ENCODE assay signal across 8 cellular contexts in genomic region chr11:67117667-67118058, GRCh38. TPM values are rescaled to one million over a fixed set of nuclear protein-coding genes. Genes with fewer than 3 reads are reported as not detected.
DNase-seq lines count a peak whose midpoint lies in the region; ATAC-seq and TF ChIP-seq lines count a peak whose summit lies in the region.

No MANE protein-coding gene starts in this region.

- H3K27ac Mint-ChIP-seq in activated CD4-positive, alpha-beta T cell treated with anti-CD3 and anti-CD28 coated beads, Interleukin-2, amount 10 ng/mL, durations not matched to agents 24 days and 14 days, result peak overlapping the region; percentile 72

- H3K36me3 Mint-ChIP-seq in activated CD4-positive, alpha-beta T cell treated with anti-CD3 and anti-CD28 coated beads, Interleukin-2, amount 10 ng/mL, durations not matched to agents 24 days and 14 days (ENCODE audit: low read depth), result peaks cover 20% of the 10 kb centered on the region

- H3K4me3 Mint-ChIP-seq in activated CD4-positive, alpha-beta T cell treated with anti-CD3 and anti-CD28 coated beads, Interleukin-2, amount 10 ng/mL, durations not matched to agents 24 days and 14 days, result peak overlapping the region; percentile 53

- H3K9me3 Mint-ChIP-seq in activated CD4-positive, alpha-beta T cell treated with anti-CD3 and anti-CD28 coated beads, Interleukin-2, amount 10 ng/mL, durations not matched to agents 24 days and 14 days, result no peaks in the 10 kb centered on the region

- WGBS in ectodermal cell, 2 experiments, result 6 to 8% methylated on average over 44 of the region's 44 CpGs
- 10% methylated on average over 18 of the region's 44 CpGs for WGBS in suprapubic skin

- H3K4me1 Mint-ChIP-seq in activated CD4-positive, alpha-beta T cell treated with anti-CD3 and anti-CD28 coated beads, Interleukin-2, amount 10 ng/mL, durations not matched to agents 24 days and 14 days, result peaks cover 22% of the 10 kb centered on the region

- H3K36me3 ChIP-seq in ectodermal cell (ENCODE audit: control insufficient read depth, insufficient read depth, low read length), result no peaks in the 10 kb centered on the region
- no peaks in the 10 kb centered on the region for H3K36me3 ChIP-seq in suprapubic skin

- DNase-seq in NCI-H345 (lab: John Stamatoyannopoulos, UW), result peak; percentile 21
- DNase-seq in NCI-H345 treated with DMSO at 0.1 percent for 48 hours (lab: John Stamatoyannopoulos, UW; ENCODE audit: unreplicated experiment), result no peak
- peak; percentile 77 for DNase-seq in activated CD4-positive, alpha-beta T cell treated with anti-CD3 and anti-CD28 coated beads, Interleukin-2, amount 10 ng/mL, durations not matched to agents 24 days and 14 days
- DNase-seq in suprapubic skin (ENCODE audit: low spot score in 2 of 2), result peak in 1 of 2 donors; percentile 64
- DNase-seq in mucosa of gallbladder (ENCODE audit: low spot score), result no peak

- intact Hi-C loops in activated CD4-positive, alpha-beta T cell treated with anti-CD3 and anti-CD28 coated beads, Interleukin-2, amount 10 ng/mL, durations not matched to agents 24 days and 14 days (cut with micrococcal nuclease), result no loop called here

- H3K4me1 ChIP-seq in ectodermal cell (ENCODE audit: control insufficient read depth, insufficient read depth, low read length) (no peaks in the 10 kb centered on the region), mononuclear cell (ENCODE audit: insufficient read depth, low read length) (peaks cover 59% of the 10 kb centered on the region), suprapubic skin (peaks cover 37% of the 10 kb centered on the region)

- no peak overlapping the region for H3K27ac ChIP-seq in ectodermal cell (ENCODE audit: insufficient read depth, low read depth, low read length, poor library complexity, severe bottlenecking)
- peak overlapping the region; percentile 99 for H3K27ac ChIP-seq in suprapubic skin

- H3K9me3 ChIP-seq in ectodermal cell (ENCODE audit: control insufficient read depth, low read length) (no peaks in the 10 kb centered on the region), mononuclear cell (ENCODE audit: low read depth, low read length) (no peaks in the 10 kb centered on the region), suprapubic skin (no peaks in the 10 kb centered on the region)

- peaks cover 8% of the 10 kb centered on the region for H3K27me3 ChIP-seq in ectodermal cell (ENCODE audit: control insufficient read depth, insufficient read depth, low read length, poor library complexity, severe bottlenecking)
- H3K27me3 ChIP-seq in mononuclear cell (ENCODE audit: insufficient read depth, low read length), result no peaks in the 10 kb centered on the region
- no peaks in the 10 kb centered on the region for H3K27me3 ChIP-seq in suprapubic skin

- TF ChIP-seq CTCF in suprapubic skin (IDR thresholded peaks at IDR 0.05), result no peak

- TF ChIP-seq POLR2A in suprapubic skin (IDR thresholded peaks at IDR 0.05), result no peak

- H3K4me3 ChIP-seq in ectodermal cell (ENCODE audit: insufficient read depth, low read depth, low read length), result peak overlapping the region; percentile 28
- peak overlapping the region; percentile 61 for H3K4me3 ChIP-seq in mononuclear cell (ENCODE audit: low read length)
- peak overlapping the region; percentile 92 for H3K4me3 ChIP-seq in suprapubic skin

- no peak for TF ChIP-seq EP300 in suprapubic skin (IDR thresholded peaks at IDR 0.05)

- ATAC-seq in HG02938 (IDR thresholded peaks at IDR 0.05; ENCODE audit: unreplicated experiment), result no peak

- peaks cover 8% of the 10 kb centered on the region for H3K27me3 Mint-ChIP-seq in activated CD4-positive, alpha-beta T cell treated with anti-CD3 and anti-CD28 coated beads, Interleukin-2, amount 10 ng/mL, durations not matched to agents 24 days and 14 days

RNA-seq across cellular contexts. Expression of gene KDM2A, which starts 1.4 kb away (rescaled TPM):
- 102 and 103 TPM in 2 replicates for total RNA-seq in activated CD4-positive, alpha-beta T cell treated with anti-CD3 and anti-CD28 coated beads, Interleukin-2, amount 10 ng/mL, durations not matched to agents 24 days and 14 days
- 58.6 TPM for polyA plus RNA-seq in ectodermal cell (2013, experiment 1 of 4)
- 63.9 TPM for polyA plus RNA-seq in ectodermal cell (2013, experiment 2 of 4)
- polyA plus RNA-seq in ectodermal cell (2013, experiment 3 of 4), result 45.7 TPM
- polyA plus RNA-seq in ectodermal cell (2013, experiment 4 of 4), result 54.1 TPM
- total RNA-seq in mononuclear cell (197 TPM), suprapubic skin (100 to 1,000 TPM in 1 of 4 donors, 10 to 100 TPM in 3; 76.0 to 142 (median 84.8) TPM), mucosa of gallbladder (76.9 TPM)

Comparison
In these comparisons a context has a peak if more than half of its experiments do, and no peak if none do; other contexts are left out.
1. DNase-seq: peak in NCI-H345 (single experiment) and activated CD4-positive, alpha-beta T cell treated with anti-CD3 and anti-CD28 coated beads, Interleukin-2, amount 10 ng/mL, durations not matched to agents 24 days and 14 days (single experiment); none in NCI-H345 treated with DMSO at 0.1 percent for 48 hours (single experiment) and mucosa of gallbladder (single experiment).
2. H3K4me3 ChIP-seq: peak in every context shown above with its lines; median percentile 92 in suprapubic skin; 61 in mononuclear cell; 28 in ectodermal cell.